In genomic region chr1:151839457-151840409, GRCh38 we compare ENCODE assay signal across 1 cellular context.
TF ChIP-seq lines count a peak whose summit lies in the region.

TSS of gene C2CD4D (minus strand) at chr1:151839820. CDS start at chr1:151838989, 831 bp downstream.

TF ChIP-seq in H1, 55 proteins besides CTCF, POLR2A, EP300 and RAD21 (continued from another document):
- TF ChIP-seq HDAC6 (IDR thresholded peaks at IDR 0.05; ENCODE audit: low read depth, low read length): no peak
- TF ChIP-seq USF2 (IDR thresholded peaks at IDR 0.05; ENCODE audit: low read length): no peak
- no peak for TF ChIP-seq SP4 (IDR thresholded peaks at IDR 0.05; ENCODE audit: low read length)
- no peak for TF ChIP-seq KDM5A (IDR thresholded peaks at IDR 0.05; ENCODE audit: low read length)
- no peak for TF ChIP-seq NANOG (IDR thresholded peaks at IDR 0.05; ENCODE audit: insufficient read depth, low read depth, low read length, poor library complexity, severe bottlenecking)
- TF ChIP-seq CHD2 (IDR thresholded peaks at IDR 0.05; ENCODE audit: low read length): no peak
- no peak for TF ChIP-seq TCF12 (IDR thresholded peaks at IDR 0.05; ENCODE audit: low read depth, low read length)
- TF ChIP-seq SIRT6 (IDR thresholded peaks at IDR 0.05; ENCODE audit: low read length): no peak
- no peak for TF ChIP-seq SRF (IDR thresholded peaks at IDR 0.05; ENCODE audit: low read depth, low read length)
- no peak for TF ChIP-seq MAFK (IDR thresholded peaks at IDR 0.05; ENCODE audit: low read depth, low read length)
- no peak for TF ChIP-seq CBX5 (IDR thresholded peaks at IDR 0.05; ENCODE audit: low read depth, low read length)
- TF ChIP-seq ASH2L (IDR thresholded peaks at IDR 0.05; ENCODE audit: low read length): peak; percentile 66
- TF ChIP-seq GABPA (IDR thresholded peaks at IDR 0.05; ENCODE audit: borderline replicate concordance, insufficient read depth, low read length): no peak
- no peak for TF ChIP-seq CHD7 (IDR thresholded peaks at IDR 0.05; ENCODE audit: insufficient replicate concordance, low read length)
- TF ChIP-seq EGR1 (IDR thresholded peaks at IDR 0.05; ENCODE audit: borderline replicate concordance, low read depth, low read length): no peak
- TF ChIP-seq SIN3A (conservative IDR thresholded peaks at IDR 0.05 in 1 of 2, IDR thresholded peaks at IDR 0.05 in 1 of 2; ENCODE audit: low read depth in 1 of 2, low read length in 2 of 2): peak in 1 of 2 experiments; percentile 68; a peak in 2 of 4 replicates
- TF ChIP-seq CEBPB (IDR thresholded peaks at IDR 0.05; ENCODE audit: low read depth, low read length): no peak
- TF ChIP-seq JUND (IDR thresholded peaks at IDR 0.05; ENCODE audit: low read length): no peak
- TF ChIP-seq CBX8 (IDR thresholded peaks at IDR 0.05; ENCODE audit: borderline replicate concordance, low read depth, low read length): no peak
- TF ChIP-seq BACH1 (IDR thresholded peaks at IDR 0.05; ENCODE audit: low read length): no peak
- TF ChIP-seq ATF2 (IDR thresholded peaks at IDR 0.05; ENCODE audit: low read length): 0 out of 2 replicates have a peak, but pooled peaks have one; percentile 34
- no peak for TF ChIP-seq TEAD4 (IDR thresholded peaks at IDR 0.05; ENCODE audit: low read depth, low read length)
- TF ChIP-seq MAX (IDR thresholded peaks at IDR 0.05): peak; percentile 84; the same call in 1 of the 2 replicates
- no peak for TF ChIP-seq ZNF274 (IDR thresholded peaks at IDR 0.05; ENCODE audit: borderline replicate concordance, extremely low read depth, low read length)
- TF ChIP-seq NRF1 (IDR thresholded peaks at IDR 0.05; ENCODE audit: low read depth, low read length): no peak
- TF ChIP-seq KDM1A (IDR thresholded peaks at IDR 0.05; ENCODE audit: borderline replicate concordance, low read length): no peak
- TF ChIP-seq SUZ12 (IDR thresholded peaks at IDR 0.05; ENCODE audit: low read length): no peak
- TF ChIP-seq RFX5 (IDR thresholded peaks at IDR 0.05; ENCODE audit: borderline replicate concordance, low read depth, low read length): no peak
- peak; percentile 73 for TF ChIP-seq TBP (IDR thresholded peaks at IDR 0.05; ENCODE audit: low read depth, low read length)
- no peak for TF ChIP-seq BRCA1 (IDR thresholded peaks at IDR 0.05; ENCODE audit: low read depth, low read length)
- peak; percentile 75; the same call in 1 of the 2 replicates for TF ChIP-seq TAF1 (IDR thresholded peaks at IDR 0.05; ENCODE audit: low read depth, low read length)
- no peak for TF ChIP-seq CHD1 (IDR thresholded peaks at IDR 0.05; ENCODE audit: low read depth, low read length)
- no peak for TF ChIP-seq HDAC2 (IDR thresholded peaks at IDR 0.05; ENCODE audit: borderline replicate concordance in 1 of 2, low read depth in 2 of 2, low read length in 2 of 2)
- TF ChIP-seq BCL11A (IDR thresholded peaks at IDR 0.05; ENCODE audit: low read depth in 2 of 2, low read length in 2 of 2): no peak
